27 cellular contexts compared by ENCODE assay signal in the genomic region with DNA sequence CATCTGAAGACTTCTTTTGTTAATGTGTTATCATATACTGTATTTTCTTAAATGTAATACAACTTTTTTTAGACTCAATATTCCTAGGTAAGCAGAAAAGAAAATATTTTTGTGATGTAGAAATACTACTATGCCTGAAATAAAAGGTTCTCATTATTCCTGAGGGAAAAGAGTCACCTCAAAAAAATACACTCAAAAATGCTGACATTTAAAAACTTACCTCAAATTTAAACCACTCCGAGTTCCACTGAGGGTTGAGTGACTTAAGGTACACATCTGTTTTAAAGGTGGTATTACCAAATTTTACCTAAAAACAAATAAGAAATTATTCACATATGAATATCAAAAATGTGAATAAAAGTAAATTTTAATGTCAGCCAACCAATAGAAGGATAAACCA.
"Had no signal": no experiment of that assay in that cellular context is flagged by ENCODE, and none has a peak within 500 bp of the region (broad histone marks: within the 10 kb centered on the region; RNA-seq: fewer than 3 reads in every experiment).

No MANE protein-coding gene starts in this region.

- H3K27ac ChIP-seq: brain microvascular endothelial cell, foreskin keratinocyte, heart right ventricle, left ventricle myocardium inferior, spleen, suprapubic skin, tibial artery, upper lobe of right lung, WERI-Rb-1 had no signal

- H3K9me3 ChIP-seq: left ventricle myocardium inferior, tibial artery, upper lobe of right lung had no signal

- ATAC-seq: esophagus mucosa; foreskin keratinocyte; heart right ventricle; natural killer cell treated with Interleukin-12 subunit alpha and Interleukin-12 subunit beta and Interleukin-15 and Interleukin-18, amount 100 ng/mL, for 72 hours; right cardiac atrium; upper lobe of right lung had no signal

- H3K27me3 ChIP-seq: brain microvascular endothelial cell, foreskin keratinocyte, heart right ventricle, spleen, suprapubic skin, tibial artery, upper lobe of right lung had no signal

- H3K27ac Mint-ChIP-seq: activated CD4-positive, alpha-beta memory T cell treated with anti-CD3 and anti-CD28 coated beads, Interleukin-2, amount 10 ng/mL, durations not matched to agents 7 days and 5 days; dendritic cell treated with granulocyte-macrophage colony-stimulating factor and Interleukin-4, amounts not matched to agents 40 ng/mL and 50 ng/mL, for 4 days; endodermal cell had no signal

- H3K4me3 ChIP-seq: heart right ventricle, left ventricle myocardium inferior, lung, spleen, suprapubic skin, tibial artery, upper lobe of right lung had no signal

- H3K9me3 Mint-ChIP-seq: activated CD4-positive, alpha-beta memory T cell treated with anti-CD3 and anti-CD28 coated beads, Interleukin-2, amount 10 ng/mL, durations not matched to agents 7 days and 5 days; activated T-cell treated with anti-CD3 and anti-CD28 coated beads, Interleukin-2, amount 50 U/mL, for 24 hours; natural killer cell treated with Interleukin-12 subunit alpha and Interleukin-12 subunit beta and Interleukin-15 and Interleukin-18, amount 100 ng/mL, for 72 hours; T-helper 1 cell treated with Interleukin-12 subunit alpha and Interleukin-12 subunit beta and Interleukin-4 antibody, amounts not matched to agents 30 μg/mL and 1 μg/mL, for 36 hours had no signal

- H3K27me3 Mint-ChIP-seq: activated CD4-positive, alpha-beta memory T cell treated with anti-CD3 and anti-CD28 coated beads, Interleukin-2, amount 10 ng/mL, durations not matched to agents 7 days and 5 days; activated T-cell treated with anti-CD3 and anti-CD28 coated beads, Interleukin-2, amount 50 U/mL, for 24 hours; dendritic cell treated with granulocyte-macrophage colony-stimulating factor and Interleukin-4, amounts not matched to agents 40 ng/mL and 50 ng/mL, for 4 days; natural killer cell treated with Interleukin-12 subunit alpha and Interleukin-12 subunit beta and Interleukin-15 and Interleukin-18, amount 100 ng/mL, for 72 hours had no signal

- H3K4me3 Mint-ChIP-seq: activated CD4-positive, alpha-beta memory T cell treated with anti-CD3 and anti-CD28 coated beads, Interleukin-2, amount 10 ng/mL, durations not matched to agents 7 days and 5 days; activated T-cell treated with anti-CD3 and anti-CD28 coated beads, Interleukin-2, amount 50 U/mL, for 24 hours; dendritic cell treated with granulocyte-macrophage colony-stimulating factor and Interleukin-4, amounts not matched to agents 40 ng/mL and 50 ng/mL, for 4 days; endodermal cell; natural killer cell treated with Interleukin-12 subunit alpha and Interleukin-12 subunit beta and Interleukin-15 and Interleukin-18, amount 100 ng/mL, for 72 hours; T-helper 1 cell treated with Interleukin-12 subunit alpha and Interleukin-12 subunit beta and Interleukin-4 antibody, amounts not matched to agents 30 μg/mL and 1 μg/mL, for 36 hours had no signal

- H3K4me1 ChIP-seq: foreskin keratinocyte had no signal

- FAIRE-seq: astrocyte had no signal

- H3K4me1 Mint-ChIP-seq: endodermal cell had no signal

- DNase-seq: activated CD4-positive, alpha-beta memory T cell treated with anti-CD3 and anti-CD28 coated beads, Interleukin-2, amount 10 ng/mL, durations not matched to agents 7 days and 5 days; activated CD4-positive, alpha-beta T cell treated with anti-CD3 and anti-CD28 coated beads for 48 hours; activated CD8-positive, alpha-beta memory T cell treated with anti-CD3 and anti-CD28 coated beads, Interleukin-2, amount 50 U/mL, for 48 hours; activated naive CD4-positive, alpha-beta T cell; activated T-cell treated with anti-CD3 and anti-CD28 coated beads, Interleukin-2, amount 50 U/mL, for 24 hours; amniotic stem cell; brain microvascular endothelial cell; caudate nucleus; endodermal cell; foreskin keratinocyte; heart right ventricle; left ventricle myocardium inferior; mesendoderm; posterior cingulate gyrus; right cardiac atrium; spleen; T-helper 9 cell; tibial artery; upper lobe of right lung; WERI-Rb-1 had no signal
